ENCODE assay signal across 8 cellular contexts in genomic region chr17:40417609-40418427, GRCh38. TPM values are rescaled to one million over a fixed set of nuclear protein-coding genes. Genes with fewer than 3 reads are reported as not detected.
DNase-seq lines count a peak whose midpoint lies in the region; TF ChIP-seq lines count a peak whose summit lies in the region.

A gene with protein sequence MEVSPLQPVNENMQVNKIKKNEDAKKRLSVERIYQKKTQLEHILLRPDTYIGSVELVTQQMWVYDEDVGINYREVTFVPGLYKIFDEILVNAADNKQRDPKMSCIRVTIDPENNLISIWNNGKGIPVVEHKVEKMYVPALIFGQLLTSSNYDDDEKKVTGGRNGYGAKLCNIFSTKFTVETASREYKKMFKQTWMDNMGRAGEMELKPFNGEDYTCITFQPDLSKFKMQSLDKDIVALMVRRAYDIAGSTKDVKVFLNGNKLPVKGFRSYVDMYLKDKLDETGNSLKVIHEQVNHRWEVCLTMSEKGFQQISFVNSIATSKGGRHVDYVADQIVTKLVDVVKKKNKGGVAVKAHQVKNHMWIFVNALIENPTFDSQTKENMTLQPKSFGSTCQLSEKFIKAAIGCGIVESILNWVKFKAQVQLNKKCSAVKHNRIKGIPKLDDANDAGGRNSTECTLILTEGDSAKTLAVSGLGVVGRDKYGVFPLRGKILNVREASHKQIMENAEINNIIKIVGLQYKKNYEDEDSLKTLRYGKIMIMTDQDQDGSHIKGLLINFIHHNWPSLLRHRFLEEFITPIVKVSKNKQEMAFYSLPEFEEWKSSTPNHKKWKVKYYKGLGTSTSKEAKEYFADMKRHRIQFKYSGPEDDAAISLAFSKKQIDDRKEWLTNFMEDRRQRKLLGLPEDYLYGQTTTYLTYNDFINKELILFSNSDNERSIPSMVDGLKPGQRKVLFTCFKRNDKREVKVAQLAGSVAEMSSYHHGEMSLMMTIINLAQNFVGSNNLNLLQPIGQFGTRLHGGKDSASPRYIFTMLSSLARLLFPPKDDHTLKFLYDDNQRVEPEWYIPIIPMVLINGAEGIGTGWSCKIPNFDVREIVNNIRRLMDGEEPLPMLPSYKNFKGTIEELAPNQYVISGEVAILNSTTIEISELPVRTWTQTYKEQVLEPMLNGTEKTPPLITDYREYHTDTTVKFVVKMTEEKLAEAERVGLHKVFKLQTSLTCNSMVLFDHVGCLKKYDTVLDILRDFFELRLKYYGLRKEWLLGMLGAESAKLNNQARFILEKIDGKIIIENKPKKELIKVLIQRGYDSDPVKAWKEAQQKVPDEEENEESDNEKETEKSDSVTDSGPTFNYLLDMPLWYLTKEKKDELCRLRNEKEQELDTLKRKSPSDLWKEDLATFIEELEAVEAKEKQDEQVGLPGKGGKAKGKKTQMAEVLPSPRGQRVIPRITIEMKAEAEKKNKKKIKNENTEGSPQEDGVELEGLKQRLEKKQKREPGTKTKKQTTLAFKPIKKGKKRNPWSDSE (N-terminal part only) (minus strand): TSS chr17:40417896. CDS start chr17:40417791, 105 bp downstream.

- peak within 1 kb of the TSS; percentile 91 for H2AFZ ChIP-seq in neuron (ENCODE audit: low read depth, low read length)

- no peak for TF ChIP-seq CTCF in HFF-Myc (IDR thresholded peaks at IDR 0.05; ENCODE audit: low read depth, low read length, missing control alignments)

- H3K27me3 ChIP-seq in SJSA1 (replicated peaks) (no peaks in the 10 kb centered on the region), neuron (ENCODE audit: insufficient read depth, low read length) (no peaks in the 10 kb centered on the region)

- H3K9me3 ChIP-seq in SJSA1 (replicated peaks) (no peaks in the 10 kb centered on the region), neuron (ENCODE audit: low read length) (no peaks in the 10 kb centered on the region)

- peaks cover 49% of the 10 kb centered on the region for H3K36me3 ChIP-seq in SJSA1
- H3K36me3 ChIP-seq in neuron (ENCODE audit: insufficient read depth, low read length), result peaks cover 28% of the 10 kb centered on the region

- H3K4me1 ChIP-seq in SJSA1 (replicated peaks), result peaks cover 20% of the 10 kb centered on the region
- H3K4me1 ChIP-seq in neuron (ENCODE audit: insufficient read depth, low read length), result peaks cover 27% of the 10 kb centered on the region

- H3K27ac ChIP-seq in SJSA1, result peak within 1 kb of the TSS; percentile 96

- DNase-seq in GM04503 (ENCODE audit: low read depth), result peak; percentile 98
- DNase-seq in HFF-Myc (ENCODE audit: extremely low read depth, low read depth), result peak; percentile 100
- DNase-seq in MV-4-11 (lab: John Stamatoyannopoulos, UW), result peak; percentile 100
- DNase-seq in SJSA1 (ENCODE audit: low read depth in 1 of 2, low spot score in 2 of 2), result peak; percentile 99 to 100
- DNase-seq in activated gamma-delta T cell treated with anti-CD3 and anti-CD28 coated beads, Interleukin-2, amount 50 U/mL, for 16 hours (ENCODE audit: low read depth), result peak; percentile 89
- peak; percentile 100 for DNase-seq in foreskin melanocyte
- peak; percentile 100 for DNase-seq in stromal cell of bone marrow (ENCODE audit: low read depth)

- H3K4me3 ChIP-seq in HFF-Myc (replicated peaks; ENCODE audit: low read depth, low read length) (peak within 1 kb of the TSS; percentile 76), SJSA1 (peak within 1 kb of the TSS; percentile 79), neuron (ENCODE audit: low read length) (peak within 1 kb of the TSS; percentile 70)

RNA-seq across cellular contexts. Expression of the gene that starts here (rescaled TPM):
- 264 and 389 TPM in 2 replicates for total RNA-seq in SJSA1 (2014; rRNA removed; shearing (Covaris generic))

Comparison
In these comparisons a context has a peak if more than half of its experiments do, and no peak if none do; other contexts are left out.
1. Peak in every context shown above with its lines: DNase-seq, H3K4me3 ChIP-seq and H3K27ac ChIP-seq.